26 cellular contexts compared by ENCODE assay signal in the genomic region with DNA sequence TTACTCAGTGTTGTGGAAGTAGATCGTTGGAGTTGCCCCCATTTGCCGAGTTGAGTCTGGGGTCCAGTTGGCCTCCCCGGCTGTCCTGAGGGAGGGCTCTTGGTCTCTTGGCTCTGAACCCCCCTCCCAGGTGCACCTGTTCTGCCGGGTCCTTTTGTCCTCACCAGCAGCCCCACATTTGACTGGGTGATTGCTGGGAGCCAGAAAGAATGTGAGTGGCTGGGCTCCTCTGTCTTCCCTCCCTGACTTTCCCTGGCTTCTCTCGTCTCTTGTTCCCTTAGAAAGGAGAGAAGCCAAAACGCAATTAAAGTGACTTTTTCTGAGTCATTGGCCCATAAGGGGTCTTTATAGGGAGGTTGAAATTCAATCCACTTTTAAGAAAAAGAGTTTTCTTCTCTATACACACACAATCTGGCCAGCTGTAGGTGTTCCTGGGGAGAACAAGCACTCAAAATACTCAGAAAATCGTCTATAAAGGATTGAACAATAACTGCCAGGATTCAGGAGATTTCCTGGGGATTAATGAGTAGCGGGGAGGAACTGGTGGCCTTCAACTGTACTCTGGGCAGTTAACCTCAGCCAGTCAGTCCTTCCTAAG.
"Had no signal": no experiment of that assay in that cellular context is flagged by ENCODE, and none has a peak within 500 bp of the region (broad histone marks: within the 10 kb centered on the region; RNA-seq: fewer than 3 reads in every experiment).

No MANE protein-coding gene starts in this region.

- H3K36me3 ChIP-seq: ascending aorta, breast epithelium, colonic mucosa, heart right ventricle, left ventricle myocardium inferior, thoracic aorta, vagina had no signal

- H3K36me3 Mint-ChIP-seq: activated CD8-positive, alpha-beta memory T cell treated with anti-CD3 and anti-CD28 coated beads, Interleukin-2, amount 10 ng/mL, durations not matched to agents 7 days and 5 days; immature natural killer cell; mesothelial cell of epicardium; type B pancreatic cell had no signal

- H3K4me1 Mint-ChIP-seq: activated CD4-positive, alpha-beta T cell treated with anti-CD3 and anti-CD28 coated beads, Interleukin-2, amount 10 ng/mL, durations not matched to agents 24 days and 14 days; activated CD8-positive, alpha-beta memory T cell treated with anti-CD3 and anti-CD28 coated beads, Interleukin-2, amount 10 ng/mL, durations not matched to agents 7 days and 5 days; activated naive CD4-positive, alpha-beta T cell treated with anti-CD3 and anti-CD28 coated beads, Interleukin-2, amount 50 U/mL, for 24 hours; central memory CD8-positive, alpha-beta T cell; immature natural killer cell; mesothelial cell of epicardium; naive thymus-derived CD8-positive, alpha-beta T cell had no signal

- H3K4me1 ChIP-seq: ascending aorta, breast epithelium, colonic mucosa, left ventricle myocardium inferior, vagina had no signal

- H3K27ac Mint-ChIP-seq: activated CD4-positive, alpha-beta T cell treated with anti-CD3 and anti-CD28 coated beads, Interleukin-2, amount 10 ng/mL, durations not matched to agents 24 days and 14 days; activated CD8-positive, alpha-beta memory T cell treated with anti-CD3 and anti-CD28 coated beads, Interleukin-2, amount 10 ng/mL, durations not matched to agents 7 days and 5 days; activated CD8-positive, alpha-beta T cell treated with anti-CD3 and anti-CD28 coated beads for 36 hours; activated naive CD4-positive, alpha-beta T cell treated with anti-CD3 and anti-CD28 coated beads, Interleukin-2, amount 50 U/mL, for 24 hours; immature natural killer cell; mesothelial cell of epicardium; naive thymus-derived CD8-positive, alpha-beta T cell; progenitor cell of endocrine pancreas; T-helper 1 cell treated with Interleukin-12 subunit alpha and Interleukin-12 subunit beta and Interleukin-4 antibody, amounts not matched to agents 30 μg/mL and 1 μg/mL, for 36 hours; type B pancreatic cell had no signal

- H3K4me3 ChIP-seq: ascending aorta, breast epithelium, colonic mucosa, heart right ventricle, left ventricle myocardium inferior, thoracic aorta, vagina had no signal

- H3K27me3 Mint-ChIP-seq: activated CD8-positive, alpha-beta memory T cell treated with anti-CD3 and anti-CD28 coated beads, Interleukin-2, amount 10 ng/mL, durations not matched to agents 7 days and 5 days; central memory CD8-positive, alpha-beta T cell; progenitor cell of endocrine pancreas had no signal

- DNase-seq: activated CD4-positive, alpha-beta T cell treated with anti-CD3 and anti-CD28 coated beads, Interleukin-2, amount 10 ng/mL, durations not matched to agents 24 days and 14 days; activated CD4-positive, CD25-positive, alpha-beta regulatory T cell; activated CD8-positive, alpha-beta memory T cell treated with anti-CD3 and anti-CD28 coated beads, Interleukin-2, amount 10 ng/mL, durations not matched to agents 7 days and 5 days; activated CD8-positive, alpha-beta T cell treated with anti-CD3 and anti-CD28 coated beads for 36 hours; activated gamma-delta T cell treated with Interleukin-2 at 50 U/mL for 16 hours; activated T-cell treated with anti-CD3 and anti-CD28 coated beads for 4 hours; colonic mucosa; foreskin fibroblast; heart right ventricle; immature natural killer cell; kidney glomerular epithelial cell; left ventricle myocardium inferior; naive thymus-derived CD8-positive, alpha-beta T cell; stimulated activated CD4-positive, alpha-beta T cell treated with anti-CD3 and anti-CD28 coated beads, Interleukin-4, amount 100 ng/mL, for 24 hours; stimulated activated naive CD4-positive, alpha-beta T cell treated with Interleukin-2 at 50 U/mL for 16 hours; T1000 had no signal

- H3K4me3 Mint-ChIP-seq: activated CD4-positive, alpha-beta T cell treated with anti-CD3 and anti-CD28 coated beads, Interleukin-2, amount 10 ng/mL, durations not matched to agents 24 days and 14 days; activated CD8-positive, alpha-beta memory T cell treated with anti-CD3 and anti-CD28 coated beads, Interleukin-2, amount 10 ng/mL, durations not matched to agents 7 days and 5 days; activated CD8-positive, alpha-beta T cell treated with anti-CD3 and anti-CD28 coated beads for 36 hours; activated naive CD4-positive, alpha-beta T cell treated with anti-CD3 and anti-CD28 coated beads, Interleukin-2, amount 50 U/mL, for 24 hours; central memory CD8-positive, alpha-beta T cell; immature natural killer cell; mesothelial cell of epicardium; naive thymus-derived CD8-positive, alpha-beta T cell; T-helper 1 cell treated with Interleukin-12 subunit alpha and Interleukin-12 subunit beta and Interleukin-4 antibody, amounts not matched to agents 30 μg/mL and 1 μg/mL, for 36 hours; type B pancreatic cell had no signal

- H3K27ac ChIP-seq: ascending aorta, breast epithelium, colonic mucosa, heart right ventricle, left ventricle myocardium inferior, thoracic aorta, vagina had no signal

- H3K9me3 ChIP-seq: ascending aorta, breast epithelium, colonic mucosa, left ventricle myocardium inferior, thoracic aorta, vagina had no signal

- H3K9me3 Mint-ChIP-seq: activated CD4-positive, alpha-beta T cell treated with anti-CD3 and anti-CD28 coated beads, Interleukin-2, amount 10 ng/mL, durations not matched to agents 24 days and 14 days; activated CD8-positive, alpha-beta T cell treated with anti-CD3 and anti-CD28 coated beads for 36 hours; activated naive CD4-positive, alpha-beta T cell treated with anti-CD3 and anti-CD28 coated beads, Interleukin-2, amount 50 U/mL, for 24 hours; central memory CD8-positive, alpha-beta T cell; T-helper 1 cell treated with Interleukin-12 subunit alpha and Interleukin-12 subunit beta and Interleukin-4 antibody, amounts not matched to agents 30 μg/mL and 1 μg/mL, for 36 hours; type B pancreatic cell had no signal

- H3K27me3 ChIP-seq: ascending aorta, breast epithelium, colonic mucosa, vagina had no signal
